ENCODE assay signal across 10 cellular contexts in genomic region chr4:38306482-38307071, GRCh38.
DNase-seq lines count a peak whose midpoint lies in the region; ATAC-seq and TF ChIP-seq lines count a peak whose summit lies in the region.
"Had no signal": no experiment of that assay in that cellular context is flagged by ENCODE, and none has a peak within 500 bp of the region (broad histone marks: within the 10 kb centered on the region; RNA-seq: fewer than 3 reads in every experiment).

No MANE protein-coding gene starts in this region.

- intact Hi-C loops in left colon (cut with DNase I, micrococcal nuclease) = no loop called here
- intact Hi-C loops in posterior cingulate gyrus (cut with DNase I) = loop anchor here (5.0 kb wide), 1 partner anchor 84 kb away; no protein-coding TSS in a partner anchor

- no peaks in the 10 kb centered on the region for H3K27me3 ChIP-seq in GM06990 (replicated peaks; ENCODE audit: control insufficient read depth, insufficient read depth, low read length)

- no peak for TF ChIP-seq CTCF in GM06990 (IDR thresholded peaks at IDR 0.05; ENCODE audit: insufficient read depth, low read length, poor library complexity, severe bottlenecking)

- H3K9me3 Mint-ChIP-seq in activated naive CD4-positive, alpha-beta T cell treated with anti-CD3 and anti-CD28 coated beads, Interleukin-2, amount 50 U/mL, for 24 hours = no peaks in the 10 kb centered on the region

- H3K36me3 Mint-ChIP-seq in activated naive CD4-positive, alpha-beta T cell treated with anti-CD3 and anti-CD28 coated beads, Interleukin-2, amount 50 U/mL, for 24 hours = peaks cover 4% of the 10 kb centered on the region

- peak overlapping the region; percentile 62 for H3K4me3 Mint-ChIP-seq in activated naive CD4-positive, alpha-beta T cell treated with anti-CD3 and anti-CD28 coated beads, Interleukin-2, amount 50 U/mL, for 24 hours

- H3K4me3 ChIP-seq in GM06990 (replicated peaks; ENCODE audit: low read depth, low read length) = no peak overlapping the region

- peak; percentile 76 for DNase-seq in GM06990 (ENCODE audit: extremely low read depth, insufficient read length)
- no peak for DNase-seq in COLO668 (lab: John Stamatoyannopoulos, UW; ENCODE audit: unreplicated experiment)
- no peak for DNase-seq in left colon
- no peak for DNase-seq in posterior cingulate gyrus
- DNase-seq: activated gamma-delta T cell, small intestine had no signal

- no peaks in the 10 kb centered on the region for H3K36me3 ChIP-seq in GM06990 (ENCODE audit: control insufficient read depth, insufficient read depth, low read length)

- peaks cover 53% of the 10 kb centered on the region for H3K4me1 Mint-ChIP-seq in activated naive CD4-positive, alpha-beta T cell treated with anti-CD3 and anti-CD28 coated beads, Interleukin-2, amount 50 U/mL, for 24 hours

- H3K27me3 Mint-ChIP-seq in activated naive CD4-positive, alpha-beta T cell treated with anti-CD3 and anti-CD28 coated beads, Interleukin-2, amount 50 U/mL, for 24 hours = no peaks in the 10 kb centered on the region

- ATAC-seq in GM19351 (IDR thresholded peaks at IDR 0.05; ENCODE audit: unreplicated experiment) = peak; percentile 56
- peak; percentile 48 for ATAC-seq in HG03095 (IDR thresholded peaks at IDR 0.05; ENCODE audit: unreplicated experiment)
- no peak for ATAC-seq in left colon
- ATAC-seq in SK-N-SH treated with all-trans-retinoic acid at 6 μM for 48 hours = no peak

- H3K27ac Mint-ChIP-seq in activated naive CD4-positive, alpha-beta T cell treated with anti-CD3 and anti-CD28 coated beads, Interleukin-2, amount 50 U/mL, for 24 hours = peak overlapping the region; percentile 84

TF ChIP-seq in SK-N-SH treated with all-trans-retinoic acid at 6 μM for 48 hours, 23 proteins besides CTCF, POLR2A, EP300 and RAD21:
- TF ChIP-seq, protein P1, sequence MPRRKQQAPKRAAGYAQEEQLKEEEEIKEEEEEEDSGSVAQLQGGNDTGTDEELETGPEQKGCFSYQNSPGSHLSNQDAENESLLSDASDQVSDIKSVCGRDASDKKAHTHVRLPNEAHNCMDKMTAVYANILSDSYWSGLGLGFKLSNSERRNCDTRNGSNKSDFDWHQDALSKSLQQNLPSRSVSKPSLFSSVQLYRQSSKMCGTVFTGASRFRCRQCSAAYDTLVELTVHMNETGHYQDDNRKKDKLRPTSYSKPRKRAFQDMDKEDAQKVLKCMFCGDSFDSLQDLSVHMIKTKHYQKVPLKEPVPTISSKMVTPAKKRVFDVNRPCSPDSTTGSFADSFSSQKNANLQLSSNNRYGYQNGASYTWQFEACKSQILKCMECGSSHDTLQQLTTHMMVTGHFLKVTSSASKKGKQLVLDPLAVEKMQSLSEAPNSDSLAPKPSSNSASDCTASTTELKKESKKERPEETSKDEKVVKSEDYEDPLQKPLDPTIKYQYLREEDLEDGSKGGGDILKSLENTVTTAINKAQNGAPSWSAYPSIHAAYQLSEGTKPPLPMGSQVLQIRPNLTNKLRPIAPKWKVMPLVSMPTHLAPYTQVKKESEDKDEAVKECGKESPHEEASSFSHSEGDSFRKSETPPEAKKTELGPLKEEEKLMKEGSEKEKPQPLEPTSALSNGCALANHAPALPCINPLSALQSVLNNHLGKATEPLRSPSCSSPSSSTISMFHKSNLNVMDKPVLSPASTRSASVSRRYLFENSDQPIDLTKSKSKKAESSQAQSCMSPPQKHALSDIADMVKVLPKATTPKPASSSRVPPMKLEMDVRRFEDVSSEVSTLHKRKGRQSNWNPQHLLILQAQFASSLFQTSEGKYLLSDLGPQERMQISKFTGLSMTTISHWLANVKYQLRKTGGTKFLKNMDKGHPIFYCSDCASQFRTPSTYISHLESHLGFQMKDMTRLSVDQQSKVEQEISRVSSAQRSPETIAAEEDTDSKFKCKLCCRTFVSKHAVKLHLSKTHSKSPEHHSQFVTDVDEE (CRISPR knock-in tag; IDR thresholded peaks at IDR 0.05) = no peak
- no peak for TF ChIP-seq TOX (CRISPR knock-in tag; IDR thresholded peaks at IDR 0.05; ENCODE audit: borderline replicate concordance)
- TF ChIP-seq ZNF8 (CRISPR knock-in tag; IDR thresholded peaks at IDR 0.05) = no peak
- no peak for TF ChIP-seq ZFP3 (CRISPR knock-in tag; IDR thresholded peaks at IDR 0.05)
- TF ChIP-seq PPARA (CRISPR knock-in tag; IDR thresholded peaks at IDR 0.05; ENCODE audit: borderline replicate concordance) = no peak
- TF ChIP-seq CREB5 (CRISPR knock-in tag; IDR thresholded peaks at IDR 0.05; ENCODE audit: low read depth) = no peak
- no peak for TF ChIP-seq CSDC2 (CRISPR knock-in tag; IDR thresholded peaks at IDR 0.05)
- no peak for TF ChIP-seq BACH2 (CRISPR knock-in tag; IDR thresholded peaks at IDR 0.05; ENCODE audit: borderline replicate concordance)
- TF ChIP-seq, protein P2, sequence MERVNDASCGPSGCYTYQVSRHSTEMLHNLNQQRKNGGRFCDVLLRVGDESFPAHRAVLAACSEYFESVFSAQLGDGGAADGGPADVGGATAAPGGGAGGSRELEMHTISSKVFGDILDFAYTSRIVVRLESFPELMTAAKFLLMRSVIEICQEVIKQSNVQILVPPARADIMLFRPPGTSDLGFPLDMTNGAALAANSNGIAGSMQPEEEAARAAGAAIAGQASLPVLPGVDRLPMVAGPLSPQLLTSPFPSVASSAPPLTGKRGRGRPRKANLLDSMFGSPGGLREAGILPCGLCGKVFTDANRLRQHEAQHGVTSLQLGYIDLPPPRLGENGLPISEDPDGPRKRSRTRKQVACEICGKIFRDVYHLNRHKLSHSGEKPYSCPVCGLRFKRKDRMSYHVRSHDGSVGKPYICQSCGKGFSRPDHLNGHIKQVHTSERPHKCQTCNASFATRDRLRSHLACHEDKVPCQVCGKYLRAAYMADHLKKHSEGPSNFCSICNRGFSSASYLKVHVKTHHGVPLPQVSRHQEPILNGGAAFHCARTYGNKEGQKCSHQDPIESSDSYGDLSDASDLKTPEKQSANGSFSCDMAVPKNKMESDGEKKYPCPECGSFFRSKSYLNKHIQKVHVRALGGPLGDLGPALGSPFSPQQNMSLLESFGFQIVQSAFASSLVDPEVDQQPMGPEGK (CRISPR knock-in tag; IDR thresholded peaks at IDR 0.05; ENCODE audit: borderline replicate concordance) = no peak
- TF ChIP-seq ZNF70 (CRISPR knock-in tag; IDR thresholded peaks at IDR 0.05) = no peak
- TF ChIP-seq ZNF565 (CRISPR knock-in tag; conservative IDR thresholded peaks at IDR 0.05; ENCODE audit: low read depth) = no peak
- no peak for TF ChIP-seq OSR1 (CRISPR knock-in tag; IDR thresholded peaks at IDR 0.05)
- TF ChIP-seq CSRNP3 (CRISPR knock-in tag; IDR thresholded peaks at IDR 0.05) = no peak
- TF ChIP-seq GLIS3 (CRISPR knock-in tag; IDR thresholded peaks at IDR 0.05) = no peak
- TF ChIP-seq ISL1 (CRISPR knock-in tag; IDR thresholded peaks at IDR 0.05) = no peak
- no peak for TF ChIP-seq SNAI2 (CRISPR knock-in tag; IDR thresholded peaks at IDR 0.05)
- no peak for TF ChIP-seq POU6F1 (CRISPR knock-in tag; IDR thresholded peaks at IDR 0.05; ENCODE audit: borderline replicate concordance, low read depth)
- TF ChIP-seq RARB (CRISPR knock-in tag; IDR thresholded peaks at IDR 0.05) = no peak
- no peak for TF ChIP-seq ESRRG (CRISPR knock-in tag; IDR thresholded peaks at IDR 0.05)

Comparison
In these comparisons a context has a peak if more than half of its experiments do, and no peak if none do; other contexts are left out.
1. ATAC-seq: peak in GM19351 (single experiment) and HG03095 (single experiment); none in left colon (single experiment) and SK-N-SH treated with all-trans-retinoic acid at 6 μM for 48 hours (single experiment).